In the genomic region with DNA sequence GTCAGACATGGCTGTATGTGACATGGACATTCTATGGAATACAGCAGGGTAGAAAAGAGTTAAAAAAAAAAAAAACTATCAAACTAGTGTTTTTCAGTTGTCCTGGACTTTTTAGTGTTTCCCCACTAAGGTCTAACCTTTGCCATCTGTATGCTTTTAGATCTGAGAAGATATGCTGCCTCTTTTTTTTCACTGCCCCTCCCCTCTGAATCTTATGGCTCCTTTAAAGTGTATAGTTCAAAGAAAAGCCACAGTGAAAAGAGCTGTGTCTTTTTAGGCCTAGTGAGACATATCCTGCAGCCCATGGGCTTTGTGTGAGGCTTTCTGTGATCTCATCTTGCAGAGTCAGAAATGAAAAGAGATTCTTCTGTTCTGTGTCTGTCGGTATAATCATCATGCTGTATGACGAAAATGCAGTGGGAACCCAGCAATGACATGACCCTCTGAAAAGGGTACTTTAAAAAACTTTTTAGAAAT, we compare ENCODE assay signal across 11 cellular contexts. TPM values are rescaled to one million over a fixed set of nuclear protein-coding genes. Genes with fewer than 3 reads are reported as not detected.
DNase-seq lines count a peak whose midpoint lies in the region; ATAC-seq, FAIRE-seq and TF ChIP-seq lines count a peak whose summit lies in the region.
"Had no signal": no experiment of that assay in that cellular context is flagged by ENCODE, and none has a peak within 500 bp of the region (broad histone marks: within the 10 kb centered on the region; RNA-seq: fewer than 3 reads in every experiment).

No MANE protein-coding gene starts in this region.

- FAIRE-seq in A549 (lab: Jason Lieb, UNC): no peak

- no peak for TF ChIP-seq POLR2A in A549 (IDR thresholded peaks at IDR 0.05; ENCODE audit: low read length)

- H3K9ac ChIP-seq in GM23248: no peak overlapping the region

- H3K4me1 ChIP-seq in A549: peaks cover 97% of the 10 kb centered on the region
- no peaks in the 10 kb centered on the region for H3K4me1 ChIP-seq in GM23248 (ENCODE audit: insufficient read depth)

- no peaks in the 10 kb centered on the region for H3K27me3 Mint-ChIP-seq in natural killer cell (ENCODE audit: low read depth in 2 of 2)
- peaks cover 9% of the 10 kb centered on the region for H3K27me3 Mint-ChIP-seq in T-helper 2 cell treated with Interferon-gamma antibody and Interleukin-4, amounts not matched to agents 5 μg/mL and 100 μg/mL, for 36 hours (ENCODE audit: low read depth)

- POLR2A ChIA-PET in A549 (lab: Yijun Ruan, JAX): interaction anchor here (0.7 kb wide), 1 partner anchor 58 kb away, joined by 4 read pairs; no protein-coding TSS in a partner anchor

- H3F3A ChIP-seq in GM23248 (ENCODE audit: insufficient read depth): no peaks in the 10 kb centered on the region

- TF ChIP-seq RAD21 in A549 (conservative IDR thresholded peaks at IDR 0.05 in 1 of 2, IDR thresholded peaks at IDR 0.05 in 1 of 2): no peak

- H3K9me3 ChIP-seq in A549 (no peaks in the 10 kb centered on the region), GM23248 (ENCODE audit: low read depth) (no peaks in the 10 kb centered on the region)

- H3K79me2 ChIP-seq in GM23248 (ENCODE audit: insufficient read depth): no peaks in the 10 kb centered on the region

- H3K27ac Mint-ChIP-seq in activated naive CD4-positive, alpha-beta T cell treated with anti-CD3 and anti-CD28 coated beads, Interleukin-2, amount 50 U/mL, for 72 hours: peak overlapping the region in 1 of 2 donors; percentile 7
- no peak overlapping the region for H3K27ac Mint-ChIP-seq in natural killer cell
- H3K27ac Mint-ChIP-seq in T-helper 2 cell treated with Interferon-gamma antibody and Interleukin-4, amounts not matched to agents 5 μg/mL and 100 μg/mL, for 36 hours: no peak overlapping the region

- CTCF ChIA-PET in A549 (lab: Yijun Ruan, JAX): no interaction called here

- no peak for TF ChIP-seq EP300 in A549 (IDR thresholded peaks at IDR 0.05)

- no peaks in the 10 kb centered on the region for H3K9me3 Mint-ChIP-seq in activated naive CD4-positive, alpha-beta T cell treated with anti-CD3 and anti-CD28 coated beads, Interleukin-2, amount 50 U/mL, for 72 hours
- H3K9me3 Mint-ChIP-seq in natural killer cell: no peaks in the 10 kb centered on the region
- H3K9me3 Mint-ChIP-seq in T-helper 2 cell treated with Interferon-gamma antibody and Interleukin-4, amounts not matched to agents 5 μg/mL and 100 μg/mL, for 36 hours: no peaks in the 10 kb centered on the region

- no peak overlapping the region for H3K4me3 Mint-ChIP-seq in natural killer cell
- no peak overlapping the region for H3K4me3 Mint-ChIP-seq in T-helper 2 cell treated with Interferon-gamma antibody and Interleukin-4, amounts not matched to agents 5 μg/mL and 100 μg/mL, for 36 hours

- no peaks in the 10 kb centered on the region for H3K4me1 Mint-ChIP-seq in natural killer cell
- H3K4me1 Mint-ChIP-seq in T-helper 2 cell treated with Interferon-gamma antibody and Interleukin-4, amounts not matched to agents 5 μg/mL and 100 μg/mL, for 36 hours (ENCODE audit: low read depth): peaks cover 2% of the 10 kb centered on the region

- TF ChIP-seq CTCF in A549 (IDR thresholded peaks at IDR 0.05) (no peak), natural killer cell (IDR thresholded peaks at IDR 0.05) (no peak)

- WGBS in A549 (ENCODE audit: missing lambda C conversion rate): 61% methylated on average over 2 of the region's 2 CpGs
- WGBS in GM23248 (ENCODE audit: low coverage in 1 of 2, low lambda C conversion rate in 2 of 2, missing lambda C conversion rate in 2 of 2), 2 experiments: 61 to 79% methylated on average over 2 of the region's 2 CpGs

- H3K27ac ChIP-seq in A549 (peak overlapping the region; percentile 56 to 66), GM23248 (no peak overlapping the region)
- H3K27ac ChIP-seq: C4-2B, coronary artery had no signal

- peak overlapping the region; percentile 34; the same call in 1 of the 2 replicates for H2AFZ ChIP-seq in GM23248

- H3K4me2 ChIP-seq in A549 (peak overlapping the region; percentile 79), GM23248 (ENCODE audit: unreplicated experiment) (no peak overlapping the region)

- H3K4me3 ChIP-seq in A549 (no peak overlapping the region), GM23248 (no peak overlapping the region)
- H3K4me3 ChIP-seq: coronary artery had no signal

- H3K36me3 Mint-ChIP-seq in activated naive CD4-positive, alpha-beta T cell treated with anti-CD3 and anti-CD28 coated beads, Interleukin-2, amount 50 U/mL, for 72 hours: no peaks in the 10 kb centered on the region
- no peaks in the 10 kb centered on the region for H3K36me3 Mint-ChIP-seq in natural killer cell
- no peaks in the 10 kb centered on the region for H3K36me3 Mint-ChIP-seq in T-helper 2 cell treated with Interferon-gamma antibody and Interleukin-4, amounts not matched to agents 5 μg/mL and 100 μg/mL, for 36 hours (ENCODE audit: low read depth)

- DNase-seq in A549 (ENCODE audit: low read depth in 1 of 2, low spot score in 1 of 2) (no peak), GM23248 (peak; percentile 25), islet precursor cell (peak; percentile 60), NCI-H1417 (lab: John Stamatoyannopoulos, UW) (no peak), natural killer cell (no peak), NCI-H1436 (lab: John Stamatoyannopoulos, UW) (no peak)
- peak in 1 of 2 donors; percentile 27 for DNase-seq in activated naive CD4-positive, alpha-beta T cell treated with anti-CD3 and anti-CD28 coated beads, Interleukin-2, amount 50 U/mL, for 72 hours (ENCODE audit: low spot score in 2 of 2)
- no peak for DNase-seq in T-helper 2 cell treated with Interferon-gamma antibody and Interleukin-4, amounts not matched to agents 5 μg/mL and 100 μg/mL, for 36 hours (ENCODE audit: low spot score)
- DNase-seq: NCI-H446 treated with DMSO at 0.1 percent for 48 hours had no signal

- H3K9me2 ChIP-seq in GM23248 (ENCODE audit: insufficient read depth): no peaks in the 10 kb centered on the region

- H3K27me3 ChIP-seq in GM23248 (replicated peaks; ENCODE audit: insufficient read depth): no peaks in the 10 kb centered on the region

- intact Hi-C loops in natural killer cell (cut with micrococcal nuclease): no loop called here

- H3K36me3 ChIP-seq in GM23248 (ENCODE audit: low read depth): no peaks in the 10 kb centered on the region

- in situ Hi-C loops in GM23248 (cut with MboI): no loop called here

- ATAC-seq in A549: peak in 1 of 2 experiments; percentile 15; a peak in 1 of 6 replicates
- ATAC-seq in activated naive CD4-positive, alpha-beta T cell treated with anti-CD3 and anti-CD28 coated beads, Interleukin-2, amount 50 U/mL, for 72 hours: peak; percentile 91 to 99
- ATAC-seq in natural killer cell: no peak

- no peaks in the 10 kb centered on the region for H4K20me1 ChIP-seq in GM23248 (ENCODE audit: insufficient read depth)

TF ChIP-seq in A549, 52 proteins besides CTCF, POLR2A, EP300 and RAD21:
- TF ChIP-seq NR3C1 (IDR thresholded peaks at IDR 0.05) (no peak), FOXS1 (CRISPR knock-in tag; IDR thresholded peaks at IDR 0.05) (no peak), MAZ (IDR thresholded peaks at IDR 0.05; ENCODE audit: borderline replicate concordance, low read depth, low read length) (no peak), FOSB (CRISPR knock-in tag; IDR thresholded peaks at IDR 0.05) (no peak), BHLHE40 (IDR thresholded peaks at IDR 0.05; ENCODE audit: low read depth, low read length) (no peak), CBX8 (IDR thresholded peaks at IDR 0.05) (no peak), MYC (IDR thresholded peaks at IDR 0.05; ENCODE audit: borderline replicate concordance, low read length) (no peak), ZC3H11A (IDR thresholded peaks at IDR 0.05) (no peak), RFX5 (IDR thresholded peaks at IDR 0.05) (no peak), NPAS2 (CRISPR knock-in tag; IDR thresholded peaks at IDR 0.05; ENCODE audit: borderline replicate concordance) (no peak), SREBF2 (IDR thresholded peaks at IDR 0.05) (no peak), CHD4 (IDR thresholded peaks at IDR 0.05; ENCODE audit: borderline replicate concordance) (no peak), CHD2 (IDR thresholded peaks at IDR 0.05; ENCODE audit: low read length, partially characterized antibody) (no peak)
- TF ChIP-seq, protein P1, sequence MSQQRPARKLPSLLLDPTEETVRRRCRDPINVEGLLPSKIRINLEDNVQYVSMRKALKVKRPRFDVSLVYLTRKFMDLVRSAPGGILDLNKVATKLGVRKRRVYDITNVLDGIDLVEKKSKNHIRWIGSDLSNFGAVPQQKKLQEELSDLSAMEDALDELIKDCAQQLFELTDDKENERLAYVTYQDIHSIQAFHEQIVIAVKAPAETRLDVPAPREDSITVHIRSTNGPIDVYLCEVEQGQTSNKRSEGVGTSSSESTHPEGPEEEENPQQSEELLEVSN (IDR thresholded peaks at IDR 0.05; ENCODE audit: borderline replicate concordance, low read depth): no peak
- TF ChIP-seq, protein P2, sequence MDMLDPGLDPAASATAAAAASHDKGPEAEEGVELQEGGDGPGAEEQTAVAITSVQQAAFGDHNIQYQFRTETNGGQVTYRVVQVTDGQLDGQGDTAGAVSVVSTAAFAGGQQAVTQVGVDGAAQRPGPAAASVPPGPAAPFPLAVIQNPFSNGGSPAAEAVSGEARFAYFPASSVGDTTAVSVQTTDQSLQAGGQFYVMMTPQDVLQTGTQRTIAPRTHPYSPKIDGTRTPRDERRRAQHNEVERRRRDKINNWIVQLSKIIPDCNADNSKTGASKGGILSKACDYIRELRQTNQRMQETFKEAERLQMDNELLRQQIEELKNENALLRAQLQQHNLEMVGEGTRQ (IDR thresholded peaks at IDR 0.05): no peak
- TF ChIP-seq, protein P3, sequence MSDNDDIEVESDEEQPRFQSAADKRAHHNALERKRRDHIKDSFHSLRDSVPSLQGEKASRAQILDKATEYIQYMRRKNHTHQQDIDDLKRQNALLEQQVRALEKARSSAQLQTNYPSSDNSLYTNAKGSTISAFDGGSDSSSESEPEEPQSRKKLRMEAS (IDR thresholded peaks at IDR 0.05): no peak

RNA-seq across cellular contexts. Expression of a gene that starts 29.3 kb away (rescaled TPM):
- 176 and 181 TPM in 2 replicates for polyA plus RNA-seq in A549 (2011; rRNA removed)
- polyA plus RNA-seq in A549 (2012; cell fraction: cytosol; rRNA removed): 34.3 and 35.0 TPM in 2 replicates
- polyA plus RNA-seq in A549 (2012; cell fraction: nucleus; rRNA removed): 42.9 and 53.7 TPM in 2 replicates
- polyA plus RNA-seq in A549 (2017; fragmentation: RNase III; extraction: RNeasy Plus Mini Kit Qiagen cat#74134 plus additional on column Dnase treatment): 53.9 to 61.1 TPM (median 55.4 TPM) in 3 replicates
- polyA minus RNA-seq in A549 (2011; rRNA and poly(A)+ RNA removed): 202 and 259 TPM in 2 replicates
- total RNA-seq in GM23248 (2014; rRNA removed; shearing (Covaris generic)): 1.5 and 1.6 TPM in 2 replicates
- polyA plus RNA-seq in GM23248 (2016; fragmentation: Nextera tagmentation; extraction: Ambion mirVana): 0.38 and 0.47 TPM in 2 replicates
- 1 to 10 TPM; 1.0 to 2.7 TPM for total RNA-seq in activated naive CD4-positive, alpha-beta T cell treated with anti-CD3 and anti-CD28 coated beads, Interleukin-2, amount 50 U/mL, for 72 hours
- under 1 TPM in 2 of 3 donors, not detected in 1; 0.05 to 0.24 TPM for total RNA-seq in natural killer cell

Comparison
In these comparisons a context has a peak if more than half of its experiments do, and no peak if none do; other contexts are left out.
1. ATAC-seq: peak in activated naive CD4-positive, alpha-beta T cell treated with anti-CD3 and anti-CD28 coated beads, Interleukin-2, amount 50 U/mL, for 72 hours (2 of 2); none in natural killer cell (0 of 3).
2. DNase-seq: peak in GM23248 (single experiment) and islet precursor cell (single experiment); none in A549 (0 of 2), NCI-H1417 (0 of 3), natural killer cell (single experiment), T-helper 2 cell treated with Interferon-gamma antibody and Interleukin-4, amounts not matched to agents 5 μg/mL and 100 μg/mL, for 36 hours (single experiment) and NCI-H1436 (single experiment).